ENCODE assay signal across 8 cellular contexts in the genomic region with DNA sequence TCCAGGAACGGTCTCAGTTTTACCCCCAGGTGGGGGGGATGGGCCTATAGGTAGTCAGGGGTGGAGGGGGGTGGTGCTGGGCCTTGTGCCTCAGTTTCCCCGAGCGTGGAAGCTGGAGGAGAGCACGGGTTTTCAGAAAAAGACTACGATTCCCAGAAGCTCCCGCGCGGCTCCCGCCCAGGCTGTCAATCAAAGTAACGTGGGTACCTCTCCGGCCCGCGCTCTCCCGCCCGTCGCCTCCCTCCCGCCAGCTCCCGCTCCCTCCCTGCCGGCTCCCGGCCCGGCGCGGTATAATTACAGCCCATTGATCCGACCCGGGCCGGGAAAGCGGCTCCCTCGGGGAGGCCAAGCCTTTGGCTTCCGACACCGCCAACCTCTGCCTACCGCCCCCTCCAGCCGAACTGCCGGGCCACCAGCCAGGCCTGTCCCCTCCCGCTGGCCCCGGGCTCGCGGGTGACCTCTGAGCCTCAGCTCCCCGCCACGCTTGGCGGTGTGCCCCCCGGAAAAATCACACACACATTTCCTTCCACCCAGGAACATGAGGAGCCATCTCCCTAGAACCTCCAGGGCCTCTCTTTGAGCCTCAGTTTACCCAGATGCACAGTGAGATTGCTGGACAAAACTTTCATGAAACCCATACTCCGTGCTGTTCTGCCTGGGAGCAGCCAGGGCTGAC. TPM values are rescaled to one million over a fixed set of nuclear protein-coding genes. Genes with fewer than 3 reads are reported as not detected.
DNase-seq lines count a peak whose midpoint lies in the region; ATAC-seq, FAIRE-seq and TF ChIP-seq lines count a peak whose summit lies in the region.

No MANE protein-coding gene starts in this region.

- H3K36me3 Mint-ChIP-seq in WTC11 (no peaks in the 10 kb centered on the region), immature natural killer cell (no peaks in the 10 kb centered on the region)

- H3K27me3 Mint-ChIP-seq in WTC11 (ENCODE audit: low read depth): peaks cover 60% of the 10 kb centered on the region
- peaks cover 10 to 23% (median 17%) of the 10 kb centered on the region in 3 donors for H3K27me3 Mint-ChIP-seq in immature natural killer cell (ENCODE audit: low read depth in 3 of 3)

- ATAC-seq in HG03066 (IDR thresholded peaks at IDR 0.05; ENCODE audit: low read depth, unreplicated experiment) (peak; percentile 31), WTC11 (peak; percentile 66), GM19351 (IDR thresholded peaks at IDR 0.05; ENCODE audit: unreplicated experiment) (no peak)

- H3K36me3 ChIP-seq in bronchial epithelial cell (ENCODE audit: control insufficient read depth, insufficient read depth, low read length) (no peaks in the 10 kb centered on the region), small intestine (ENCODE audit: control insufficient read depth in 2 of 2, insufficient read depth in 2 of 2, low read length in 2 of 2) (no peaks in the 10 kb centered on the region)

- POLR2A ChIA-PET in WTC11 (lab: Charles Lee): interaction anchor here (0.6 to 1.8 kb wide), 14 partner anchors 10 to 1210 kb away, joined by 3 to 17 read pairs (median 3); partner anchors contain the start of gene TLE6

- CTCF ChIA-PET in WTC11 (lab: Charles Lee): interaction anchor here (0.6 to 3.8 kb wide), 30 partner anchors 9 to 393 kb away, joined by 3 to 45 read pairs (median 8); partner anchors contain the start of genes TLE5 and TLE6

- peak overlapping the region; percentile 86 for H3K4me3 Mint-ChIP-seq in WTC11
- H3K4me3 Mint-ChIP-seq in immature natural killer cell: peak overlapping the region; percentile 92 to 95 (median 93)

- H3K9me3 Mint-ChIP-seq in WTC11: no peaks in the 10 kb centered on the region
- H3K9me3 Mint-ChIP-seq in immature natural killer cell: no peaks in the 10 kb centered on the region

- peak; percentile 90 for DNase-seq in GM12865 (ENCODE audit: low read depth)
- peak; percentile 96 for DNase-seq in NCI-H2196 (lab: John Stamatoyannopoulos, UW; ENCODE audit: unreplicated experiment)
- peak; percentile 95 for DNase-seq in WTC11 (ENCODE audit: low spot score)
- DNase-seq in bronchial epithelial cell (ENCODE audit: low read depth): peak; percentile 73
- peak; percentile 81 to 83 (median 83) for DNase-seq in immature natural killer cell
- peak; percentile 93 for DNase-seq in small intestine

- TF ChIP-seq CTCF in GM12865 (IDR thresholded peaks at IDR 0.05; ENCODE audit: insufficient read depth, low read depth, low read length, missing control alignments) (no peak), WTC11 (IDR thresholded peaks at IDR 0.05) (no peak), bronchial epithelial cell (IDR thresholded peaks at IDR 0.05; ENCODE audit: insufficient read depth, low read length, severe bottlenecking) (no peak)

- peaks cover 28% of the 10 kb centered on the region for H3K4me1 Mint-ChIP-seq in WTC11
- peaks cover 23 to 27% of the 10 kb centered on the region in 2 donors for H3K4me1 Mint-ChIP-seq in immature natural killer cell

- peak overlapping the region; percentile 90 for H3K4me3 ChIP-seq in GM12865 (ENCODE audit: low read depth, low read length)
- peak overlapping the region; percentile 39 for H3K4me3 ChIP-seq in bronchial epithelial cell (ENCODE audit: low read depth, low read length)
- peak overlapping the region; percentile 41 to 55 for H3K4me3 ChIP-seq in small intestine (ENCODE audit: low read depth in 1 of 2, low read length in 2 of 2)

- FAIRE-seq in bronchial epithelial cell (lab: Jason Lieb, UNC): no peak
- no peak for FAIRE-seq in small intestine (lab: Jason Lieb, UNC)

- 0 to 1% (median 0%) methylated on average over 30 to 42 of the region's 42 CpGs for WGBS in small intestine, 3 donors

- H3K9me3 ChIP-seq in small intestine (ENCODE audit: control insufficient read depth, low read depth): no peaks in the 10 kb centered on the region

- H3K4me1 ChIP-seq in small intestine (ENCODE audit: control insufficient read depth in 2 of 2, insufficient read depth in 1 of 2, low read depth in 1 of 2, low read length in 1 of 2): no peaks in the 10 kb centered on the region

- peak overlapping the region; percentile 76 to 94 for H3K27ac ChIP-seq in small intestine (ENCODE audit: low read depth in 1 of 2, low read length in 1 of 2)

- H3K27me3 ChIP-seq in bronchial epithelial cell (ENCODE audit: control insufficient read depth, insufficient read depth, low read length) (no peaks in the 10 kb centered on the region), small intestine (ENCODE audit: control insufficient read depth in 2 of 2, insufficient read depth in 2 of 2, low read length in 2 of 2) (no peaks in the 10 kb centered on the region)

- H3K27ac Mint-ChIP-seq in WTC11 (peak overlapping the region; percentile 93), immature natural killer cell (peak overlapping the region; percentile 91 to 98 (median 94))

TF ChIP-seq in WTC11, 78 proteins besides CTCF, POLR2A, EP300 and RAD21 (continues in another document):
- no peak for TF ChIP-seq ZNF396 (CRISPR knock-in tag; IDR thresholded peaks at IDR 0.05; ENCODE audit: borderline replicate concordance)
- TF ChIP-seq, protein P1, sequence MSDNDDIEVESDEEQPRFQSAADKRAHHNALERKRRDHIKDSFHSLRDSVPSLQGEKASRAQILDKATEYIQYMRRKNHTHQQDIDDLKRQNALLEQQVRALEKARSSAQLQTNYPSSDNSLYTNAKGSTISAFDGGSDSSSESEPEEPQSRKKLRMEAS (CRISPR knock-in tag; IDR thresholded peaks at IDR 0.05): peak; percentile 66; the same call in 1 of the 2 replicates
- TF ChIP-seq ZNF423 (CRISPR knock-in tag; IDR thresholded peaks at IDR 0.05): peak; percentile 51
- TF ChIP-seq RORB (CRISPR knock-in tag; IDR thresholded peaks at IDR 0.05): no peak
- no peak for TF ChIP-seq ZNF263 (CRISPR knock-in tag; IDR thresholded peaks at IDR 0.05; ENCODE audit: low read depth)
- TF ChIP-seq, protein P2, sequence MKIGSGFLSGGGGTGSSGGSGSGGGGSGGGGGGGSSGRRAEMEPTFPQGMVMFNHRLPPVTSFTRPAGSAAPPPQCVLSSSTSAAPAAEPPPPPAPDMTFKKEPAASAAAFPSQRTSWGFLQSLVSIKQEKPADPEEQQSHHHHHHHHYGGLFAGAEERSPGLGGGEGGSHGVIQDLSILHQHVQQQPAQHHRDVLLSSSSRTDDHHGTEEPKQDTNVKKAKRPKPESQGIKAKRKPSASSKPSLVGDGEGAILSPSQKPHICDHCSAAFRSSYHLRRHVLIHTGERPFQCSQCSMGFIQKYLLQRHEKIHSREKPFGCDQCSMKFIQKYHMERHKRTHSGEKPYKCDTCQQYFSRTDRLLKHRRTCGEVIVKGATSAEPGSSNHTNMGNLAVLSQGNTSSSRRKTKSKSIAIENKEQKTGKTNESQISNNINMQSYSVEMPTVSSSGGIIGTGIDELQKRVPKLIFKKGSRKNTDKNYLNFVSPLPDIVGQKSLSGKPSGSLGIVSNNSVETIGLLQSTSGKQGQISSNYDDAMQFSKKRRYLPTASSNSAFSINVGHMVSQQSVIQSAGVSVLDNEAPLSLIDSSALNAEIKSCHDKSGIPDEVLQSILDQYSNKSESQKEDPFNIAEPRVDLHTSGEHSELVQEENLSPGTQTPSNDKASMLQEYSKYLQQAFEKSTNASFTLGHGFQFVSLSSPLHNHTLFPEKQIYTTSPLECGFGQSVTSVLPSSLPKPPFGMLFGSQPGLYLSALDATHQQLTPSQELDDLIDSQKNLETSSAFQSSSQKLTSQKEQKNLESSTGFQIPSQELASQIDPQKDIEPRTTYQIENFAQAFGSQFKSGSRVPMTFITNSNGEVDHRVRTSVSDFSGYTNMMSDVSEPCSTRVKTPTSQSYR (CRISPR knock-in tag; IDR thresholded peaks at IDR 0.05): peak; percentile 70
- TF ChIP-seq ATF6 (CRISPR knock-in tag; IDR thresholded peaks at IDR 0.05): no peak
- TF ChIP-seq ZMAT4 (CRISPR knock-in tag; IDR thresholded peaks at IDR 0.05): no peak
- TF ChIP-seq SMAD4 (CRISPR knock-in tag; IDR thresholded peaks at IDR 0.05): no peak
- TF ChIP-seq MXD4 (CRISPR knock-in tag; IDR thresholded peaks at IDR 0.05; ENCODE audit: borderline replicate concordance): no peak
- TF ChIP-seq OVOL2 (CRISPR knock-in tag; IDR thresholded peaks at IDR 0.05; ENCODE audit: borderline replicate concordance): no peak

RNA-seq across cellular contexts. Expression of gene TLE2, which starts 7.2 kb away (rescaled TPM):
- 13.1 to 20.0 TPM (median 15.8 TPM) in 3 replicates for total RNA-seq in WTC11 (2021)
- 0.53 and 1.0 TPM in 2 replicates for total RNA-seq in bronchial epithelial cell
- 1 to 10 TPM; 1.2 to 2.4 (median 1.3) TPM for polyA plus RNA-seq in immature natural killer cell
- polyA plus RNA-seq in small intestine: 10 to 100 TPM in 1 of 3 donors, 1 to 10 TPM in 2; 3.8 to 19.2 (median 5.4) TPM

RNA-seq across cellular contexts. Expression of gene TLE5, which starts 26.0 kb away (rescaled TPM):
- 233 to 249 TPM (median 246 TPM) in 3 replicates for total RNA-seq in WTC11 (2021)
- 144 and 200 TPM in 2 replicates for total RNA-seq in bronchial epithelial cell
- 100 to 1,000 TPM; 382 to 635 (median 466) TPM for polyA plus RNA-seq in immature natural killer cell
- 100 to 1,000 TPM; 332 to 488 (median 370) TPM for polyA plus RNA-seq in small intestine

RNA-seq across cellular contexts. Expression of gene GNA11, which starts 57.9 kb away (rescaled TPM):
- total RNA-seq in WTC11 (2021) (22.4 to 27.2 TPM (median 23.5 TPM) in 3 replicates), bronchial epithelial cell (47.9 and 48.1 TPM in 2 replicates)
- polyA plus RNA-seq in immature natural killer cell (under 1 TPM in 1 of 3 donors, not detected in 2; 0.09 TPM), small intestine (100 to 1,000 TPM; 173 to 216 (median 190) TPM)

RNA-seq across cellular contexts. Expression of gene TLE6, which starts 58.9 kb away (rescaled TPM):
- total RNA-seq in WTC11 (2021) (2.5 to 3.3 TPM (median 3.1 TPM) in 3 replicates), bronchial epithelial cell (under 0.01 TPM in 1 of 2 replicates, not detected in the other)
- polyA plus RNA-seq in immature natural killer cell (1 to 10 TPM in 2 of 3 donors, under 1 TPM in 1; 0.34 to 2.3 (median 1.8) TPM), small intestine (under 1 TPM in 1 of 3 donors, not detected in 2; 1.00 TPM)

Comparison
In these comparisons a context has a peak if more than half of its experiments do, and no peak if none do; other contexts are left out.
1. H3K4me3 ChIP-seq: peak in every context shown above with its lines; median percentile 90 in GM12865; 48 in small intestine; 39 in bronchial epithelial cell.